ENCODE assay signal across 11 cellular contexts in the genomic region with DNA sequence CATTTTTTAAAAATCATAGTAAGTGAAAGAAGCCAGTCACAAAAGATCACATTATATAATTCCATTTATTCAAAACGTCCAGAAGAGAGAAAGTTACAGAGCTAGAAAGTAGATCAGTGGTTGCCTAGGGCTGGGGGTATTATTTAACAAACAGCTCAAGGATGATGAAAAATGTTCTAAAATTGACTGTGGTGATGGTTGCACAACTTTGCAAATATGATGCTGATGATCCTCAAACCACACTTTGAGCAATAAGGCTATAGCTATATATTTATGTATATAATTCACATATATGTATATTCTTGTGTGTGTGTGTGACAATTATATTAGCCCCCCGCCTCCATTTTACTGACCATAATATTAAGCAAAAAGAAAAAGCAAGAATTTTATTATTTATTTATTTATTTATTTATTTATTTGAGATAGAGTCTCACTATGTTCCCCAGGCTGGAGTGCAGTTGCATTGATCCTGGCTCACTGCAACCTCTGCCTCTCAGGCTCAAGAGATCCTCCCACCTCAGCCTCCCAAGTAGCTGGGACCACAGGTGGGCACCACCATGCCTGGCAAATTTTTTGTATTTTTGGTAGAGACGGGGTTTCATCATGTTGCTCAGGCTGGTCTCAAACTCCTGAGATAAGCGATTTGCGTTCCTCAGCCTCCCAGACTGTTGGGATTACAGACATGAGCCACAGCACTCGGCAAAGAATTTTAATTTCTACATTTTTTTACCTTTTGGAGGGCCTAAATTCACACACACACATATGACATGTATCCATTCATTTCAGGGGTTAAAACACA. TPM values are rescaled to one million over a fixed set of nuclear protein-coding genes. Genes with fewer than 3 reads are reported as not detected.
DNase-seq lines count a peak whose midpoint lies in the region; FAIRE-seq and TF ChIP-seq lines count a peak whose summit lies in the region.
"Had no signal": no experiment of that assay in that cellular context is flagged by ENCODE, and none has a peak within 500 bp of the region (broad histone marks: within the 10 kb centered on the region; RNA-seq: fewer than 3 reads in every experiment).

No MANE protein-coding gene starts in this region.

- H3K36me3 ChIP-seq in keratinocyte (ENCODE audit: control insufficient read depth in 2 of 2, extremely low read depth in 1 of 2, insufficient read depth in 2 of 2, low read length in 2 of 2) = peaks cover 0 to 5% of the 10 kb centered on the region in 2 experiments

- no peak for FAIRE-seq in keratinocyte (lab: Jason Lieb, UNC)

- intact Hi-C loops in CD14-positive monocyte (cut with micrococcal nuclease) = loop anchor here (2.0 to 5.0 kb wide), 4 partner anchors 43 to 329 kb away; partner anchors contain the start of genes CYP20A1 (in 2 of the 2) and NBEAL1 (in 1 of the 2)

- peaks cover 15 to 17% of the 10 kb centered on the region in 2 donors for H3K36me3 Mint-ChIP-seq in CD14-positive monocyte
- H3K36me3 Mint-ChIP-seq in activated CD4-positive, alpha-beta memory T cell treated with anti-CD3 and anti-CD28 coated beads, Interleukin-2, amount 10 ng/mL, durations not matched to agents 7 days and 5 days (ENCODE audit: low read depth) = peaks cover 20% of the 10 kb centered on the region

- CTCF ChIA-PET in activated CD4-positive, alpha-beta memory T cell treated with anti-CD3 and anti-CD28 coated beads, Interleukin-2, amount 10 ng/mL, durations not matched to agents 7 days and 5 days (lab: Charles Lee) = interaction anchor here (0.6 to 1.3 kb wide), 3 partner anchors 12 to 39 kb away, joined by 3 read pairs; no protein-coding TSS in a partner anchor

- TF ChIP-seq CTCF in CD14-positive monocyte (IDR thresholded peaks at IDR 0.05) (no peak), HL-60 (IDR thresholded peaks at IDR 0.05; ENCODE audit: insufficient read depth, low read length) (no peak), keratinocyte (optimal IDR thresholded peaks at IDR 0.05 in 1 of 3, IDR thresholded peaks at IDR 0.05 in 1 of 3, conservative IDR thresholded peaks at IDR 0.05 in 1 of 3; ENCODE audit: extremely low read depth in 1 of 3, insufficient read depth in 2 of 3, low read length in 3 of 3) (no peak)

- H3K4me1 ChIP-seq in keratinocyte (ENCODE audit: control insufficient read depth, extremely low read depth, insufficient read depth, low read length) = peaks cover 6% of the 10 kb centered on the region

- peaks cover 0 to 4% (median 0%) of the 10 kb centered on the region in 7 donors for H3K9me3 Mint-ChIP-seq in CD14-positive monocyte
- peaks cover 1% of the 10 kb centered on the region for H3K9me3 Mint-ChIP-seq in activated CD4-positive, alpha-beta memory T cell treated with anti-CD3 and anti-CD28 coated beads, Interleukin-2, amount 10 ng/mL, durations not matched to agents 7 days and 5 days
- H3K9me3 Mint-ChIP-seq: central memory CD8-positive, alpha-beta T cell had no signal

- POLR2A ChIA-PET in activated CD4-positive, alpha-beta memory T cell treated with anti-CD3 and anti-CD28 coated beads, Interleukin-2, amount 10 ng/mL, durations not matched to agents 7 days and 5 days (lab: Charles Lee) = no interaction called here

- H3K4me1 Mint-ChIP-seq in CD14-positive monocyte = peaks cover 32% of the 10 kb centered on the region
- peaks cover 36% of the 10 kb centered on the region for H3K4me1 Mint-ChIP-seq in activated CD4-positive, alpha-beta memory T cell treated with anti-CD3 and anti-CD28 coated beads, Interleukin-2, amount 10 ng/mL, durations not matched to agents 7 days and 5 days

- no peaks in the 10 kb centered on the region for H3K9me3 ChIP-seq in keratinocyte (ENCODE audit: control insufficient read depth, low read depth, low read length)

- no peaks in the 10 kb centered on the region for H3K9me1 ChIP-seq in keratinocyte (ENCODE audit: control insufficient read depth, extremely low read depth, insufficient read depth, low read length)

- H2AFZ ChIP-seq in keratinocyte (ENCODE audit: control insufficient read depth, low read length) = no peak overlapping the region

- H3K4me3 Mint-ChIP-seq in CD14-positive monocyte = no peak overlapping the region
- peak overlapping the region; percentile 91 for H3K4me3 Mint-ChIP-seq in activated CD4-positive, alpha-beta memory T cell treated with anti-CD3 and anti-CD28 coated beads, Interleukin-2, amount 10 ng/mL, durations not matched to agents 7 days and 5 days

- peak overlapping the region; percentile 87 for H3K4me2 ChIP-seq in keratinocyte (ENCODE audit: control insufficient read depth, extremely low read depth, insufficient read depth, low read depth, low read length)

- no peaks in the 10 kb centered on the region for H3K27me3 ChIP-seq in HL-60 (ENCODE audit: insufficient read depth, poor library complexity, severe bottlenecking)
- H3K27me3 ChIP-seq in keratinocyte (ENCODE audit: control insufficient read depth, extremely low read depth, insufficient read depth, low read length) = no peaks in the 10 kb centered on the region

- H4K20me1 ChIP-seq in keratinocyte (ENCODE audit: control insufficient read depth, extremely low read depth, insufficient read depth, low read length) = no peaks in the 10 kb centered on the region

- DNase-seq in CD14-positive monocyte (ENCODE audit: low spot score) = no peak
- DNase-seq in HL-60 (ENCODE audit: low read depth in 1 of 2, low spot score in 1 of 2) = peak; percentile 30 to 51
- no peak for DNase-seq in activated CD4-positive, alpha-beta memory T cell treated with anti-CD3 and anti-CD28 coated beads, Interleukin-2, amount 10 ng/mL, durations not matched to agents 7 days and 5 days
- no peak for DNase-seq in keratinocyte (ENCODE audit: low read depth, low spot score)
- no peak for DNase-seq in T-helper 9 cell
- no peak for DNase-seq in T1000 (lab: John Stamatoyannopoulos, UW)
- DNase-seq in stimulated activated CD8-positive, alpha-beta memory T cell treated with anti-CD3 and anti-CD28 coated beads, Interleukin-4, amount 100 ng/mL, for 48 hours = no peak
- DNase-seq in NCI-H774 (lab: John Stamatoyannopoulos, UW) = no peak
- DNase-seq: NCI-H2171, posterior cingulate gyrus had no signal

- no peak overlapping the region for H3K9ac ChIP-seq in keratinocyte (ENCODE audit: control insufficient read depth, extremely low read depth, insufficient read depth, low read length)

- peak overlapping the region in 4 of 7 donors; percentile 45 to 81 (median 78) for H3K27ac Mint-ChIP-seq in CD14-positive monocyte
- no peak overlapping the region for H3K27ac Mint-ChIP-seq in activated CD4-positive, alpha-beta memory T cell treated with anti-CD3 and anti-CD28 coated beads, Interleukin-2, amount 10 ng/mL, durations not matched to agents 7 days and 5 days

- H3K4me3 ChIP-seq in HL-60 (replicated peaks; ENCODE audit: insufficient read depth, low read length) (peak overlapping the region; percentile 84), keratinocyte (ENCODE audit: control insufficient read depth in 2 of 3, extremely low read depth in 1 of 3, insufficient read depth in 2 of 3, low read depth in 1 of 3, low read length in 3 of 3) (no peak overlapping the region)

- dilution Hi-C loops in keratinocyte (cut with MboI; ENCODE audit: extremely low pct_ligation_motif_present, low sequenced_read_pairs) = no loop called here

- H3K27ac ChIP-seq in HL-60 (replicated peaks) = peak overlapping the region; percentile 93
- H3K27ac ChIP-seq in keratinocyte (ENCODE audit: control insufficient read depth, insufficient read depth, low read length) = no peak overlapping the region

- H3K79me2 ChIP-seq in keratinocyte (ENCODE audit: control insufficient read depth, insufficient read depth, low read length) = peaks cover 49% of the 10 kb centered on the region

- H3K27me3 Mint-ChIP-seq in CD14-positive monocyte (ENCODE audit: low read depth in 3 of 3) = no peaks in the 10 kb centered on the region
- H3K27me3 Mint-ChIP-seq in activated CD4-positive, alpha-beta memory T cell treated with anti-CD3 and anti-CD28 coated beads, Interleukin-2, amount 10 ng/mL, durations not matched to agents 7 days and 5 days = no peaks in the 10 kb centered on the region
- H3K27me3 Mint-ChIP-seq: central memory CD8-positive, alpha-beta T cell had no signal

RNA-seq across cellular contexts. Expression of gene WDR12, which starts 1.9 kb away (rescaled TPM):
- polyA plus RNA-seq in CD14-positive monocyte = 10 to 100 TPM in 1 of 2 donors, 1 to 10 TPM in 1; 4.1 to 14.6 TPM
- 10 to 100 TPM; 41.3 to 42.1 TPM for total RNA-seq in activated CD4-positive, alpha-beta memory T cell treated with anti-CD3 and anti-CD28 coated beads, Interleukin-2, amount 10 ng/mL, durations not matched to agents 7 days and 5 days
- 38.7 to 109 TPM (median 51.4 TPM) in 3 replicates for polyA plus RNA-seq in keratinocyte
- 107 TPM for polyA plus RNA-seq in keratinocyte (2011; ENCODE audit: low read depth)
- polyA plus RNA-seq in keratinocyte (2011; cell fraction: cytosol; rRNA removed) = 24.5 and 32.2 TPM in 2 replicates
- 35.2 and 57.3 TPM in 2 replicates for polyA plus RNA-seq in keratinocyte (2011; cell fraction: nucleus; rRNA removed)
- 44.8 and 57.3 TPM in 2 replicates for polyA plus RNA-seq in keratinocyte (2012; ENCODE audit: low replicate concordance)
- 9.9 to 32.3 TPM (median 25.3 TPM) in 3 replicates for polyA minus RNA-seq in keratinocyte
- 16.9 TPM for polyA minus RNA-seq in keratinocyte (2011; cell fraction: cytosol; rRNA and poly(A)+ RNA removed)
- polyA minus RNA-seq in keratinocyte (2011; cell fraction: nucleus; rRNA and poly(A)+ RNA removed) = 12.8 and 26.4 TPM in 2 replicates

RNA-seq across cellular contexts. Expression of gene CARF, which starts 2.5 kb away (rescaled TPM):
- polyA plus RNA-seq in CD14-positive monocyte (1 to 10 TPM; 1.1 to 2.8 TPM), keratinocyte (3.1 to 6.5 TPM (median 5.2 TPM) in 3 replicates)
- total RNA-seq in activated CD4-positive, alpha-beta memory T cell treated with anti-CD3 and anti-CD28 coated beads, Interleukin-2, amount 10 ng/mL, durations not matched to agents 7 days and 5 days = 10 to 100 TPM; 11.9 to 12.3 TPM
- 2.2 TPM for polyA plus RNA-seq in keratinocyte (2011; ENCODE audit: low read depth)
- 2.4 and 5.6 TPM in 2 replicates for polyA plus RNA-seq in keratinocyte (2011; cell fraction: cytosol; rRNA removed)
- 10.4 and 13.7 TPM in 2 replicates for polyA plus RNA-seq in keratinocyte (2011; cell fraction: nucleus; rRNA removed)
- polyA plus RNA-seq in keratinocyte (2012; ENCODE audit: low replicate concordance) = 1.4 and 2.3 TPM in 2 replicates
- polyA minus RNA-seq in keratinocyte = 1.7 to 6.6 TPM (median 6.6 TPM) in 3 replicates
- 3.5 TPM for polyA minus RNA-seq in keratinocyte (2011; cell fraction: cytosol; rRNA and poly(A)+ RNA removed)
- 2.8 and 11.3 TPM in 2 replicates for polyA minus RNA-seq in keratinocyte (2011; cell fraction: nucleus; rRNA and poly(A)+ RNA removed)

RNA-seq across cellular contexts. Expression of gene ICA1L, which starts 38.0 kb away (rescaled TPM):
- polyA plus RNA-seq in CD14-positive monocyte = under 1 TPM; 0.17 to 0.85 TPM
- 1 to 10 TPM; 3.1 to 5.6 TPM for total RNA-seq in activated CD4-positive, alpha-beta memory T cell treated with anti-CD3 and anti-CD28 coated beads, Interleukin-2, amount 10 ng/mL, durations not matched to agents 7 days and 5 days
- polyA plus RNA-seq in keratinocyte = 1.1 to 2.2 TPM (median 1.8 TPM) in 3 replicates
- polyA plus RNA-seq in keratinocyte (2011; ENCODE audit: low read depth) = 1.7 TPM
- polyA plus RNA-seq in keratinocyte (2011; cell fraction: cytosol; rRNA removed) = 0.57 and 1.5 TPM in 2 replicates
- polyA plus RNA-seq in keratinocyte (2011; cell fraction: nucleus; rRNA removed) = 5.0 and 5.3 TPM in 2 replicates
- polyA plus RNA-seq in keratinocyte (2012; ENCODE audit: low replicate concordance) = 0.79 and 1.0 TPM in 2 replicates
- polyA minus RNA-seq in keratinocyte = 1.5 to 1.7 TPM in 2 of 3 replicates, not detected in the other
- polyA minus RNA-seq in keratinocyte (2011; cell fraction: cytosol; rRNA and poly(A)+ RNA removed) = 0.77 TPM
- polyA minus RNA-seq in keratinocyte (2011; cell fraction: nucleus; rRNA and poly(A)+ RNA removed) = 2.7 and 3.2 TPM in 2 replicates

Comparison
In these comparisons a context has a peak if more than half of its experiments do, and no peak if none do; other contexts are left out.
1. DNase-seq: peak in HL-60 (2 of 2); none in CD14-positive monocyte (single experiment), activated CD4-positive, alpha-beta memory T cell treated with anti-CD3 and anti-CD28 coated beads, Interleukin-2, amount 10 ng/mL, durations not matched to agents 7 days and 5 days (single experiment), keratinocyte (single experiment), T-helper 9 cell (single experiment), T1000 (single experiment), stimulated activated CD8-positive, alpha-beta memory T cell treated with anti-CD3 and anti-CD28 coated beads, Interleukin-4, amount 100 ng/mL, for 48 hours (single experiment) and NCI-H774 (single experiment).